ENCODE assay signal across 1 cellular context in genomic region chr2:8478133-8478793, GRCh38.
TF ChIP-seq lines count a peak whose summit lies in the region.

No MANE protein-coding gene starts in this region.

TF ChIP-seq in WTC11, 78 proteins besides CTCF, POLR2A, EP300 and RAD21 (continued from another document):
- TF ChIP-seq MAX (CRISPR knock-in tag; IDR thresholded peaks at IDR 0.05) (no peak), E2F5 (CRISPR knock-in tag; IDR thresholded peaks at IDR 0.05) (no peak), GABPB1 (CRISPR knock-in tag; IDR thresholded peaks at IDR 0.05) (no peak), ZNF423 (CRISPR knock-in tag; IDR thresholded peaks at IDR 0.05) (no peak), SMAD3 (CRISPR knock-in tag; IDR thresholded peaks at IDR 0.05; ENCODE audit: borderline replicate concordance) (no peak), ARID4B (CRISPR knock-in tag; IDR thresholded peaks at IDR 0.05; ENCODE audit: borderline replicate concordance) (no peak)
TF ChIP-seq in WTC11: peak in this region for 0.
